Comparison of ENCODE assay signal across 11 cellular contexts in the genomic region with DNA sequence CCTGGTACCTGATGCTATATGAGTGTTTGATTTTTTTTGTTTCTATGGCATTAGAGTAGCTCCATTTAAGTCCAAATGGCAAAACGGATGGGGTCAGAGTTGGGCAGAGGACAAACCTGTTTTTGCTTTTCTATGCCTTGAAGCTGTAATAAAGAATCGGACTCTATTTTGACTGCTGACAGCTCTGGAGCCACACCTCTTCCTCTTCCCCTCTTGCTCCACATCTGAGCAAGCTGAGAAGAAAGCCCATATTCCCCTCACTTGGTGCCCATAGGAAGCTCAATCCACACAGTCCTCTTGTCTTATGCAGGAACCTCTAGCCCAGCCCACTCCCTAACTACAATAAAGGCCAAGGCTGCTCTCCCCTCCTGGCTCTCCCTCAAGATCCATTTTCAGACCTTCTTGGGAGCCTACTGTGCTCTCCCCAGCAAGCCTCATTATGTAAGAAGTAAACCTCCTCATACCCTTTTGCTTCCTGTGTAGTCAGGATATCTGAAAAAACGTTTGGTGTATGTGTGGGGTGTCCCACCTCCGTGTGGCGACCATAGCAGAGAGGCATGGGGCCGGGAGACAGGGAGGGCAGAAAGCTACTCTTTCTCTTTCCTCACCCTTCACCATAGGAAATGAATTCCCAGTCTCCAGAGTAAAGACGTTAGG. TPM values are rescaled to one million over a fixed set of nuclear protein-coding genes. Genes with fewer than 3 reads are reported as not detected.
DNase-seq lines count a peak whose midpoint lies in the region; ATAC-seq and TF ChIP-seq lines count a peak whose summit lies in the region.
"Had no signal": no experiment of that assay in that cellular context is flagged by ENCODE, and none has a peak within 500 bp of the region (broad histone marks: within the 10 kb centered on the region; RNA-seq: fewer than 3 reads in every experiment).

No MANE protein-coding gene starts in this region.

- ATAC-seq in heart right ventricle, result peak in 5 of 8 donors; percentile 9 to 47 (median 9)
- ATAC-seq in GM21825 (IDR thresholded peaks at IDR 0.05; ENCODE audit: unreplicated experiment), result no peak
- no peak for ATAC-seq in GM21515 (IDR thresholded peaks at IDR 0.05; ENCODE audit: unreplicated experiment)

- H3K4me1 ChIP-seq in heart right ventricle (peaks cover 0 to 19% (median 13%) of the 10 kb centered on the region in 9 donors), right atrium auricular region (peaks cover 0 to 14% of the 10 kb centered on the region in 2 donors), PC-9 (replicated peaks; ENCODE audit: insufficient read depth) (peaks cover 42% of the 10 kb centered on the region)

- BruUV-seq in PC-9 (replicated peaks; lab: Mats Ljungman, UMichigan), result no TSS peak

- peak overlapping the region; percentile 92 for H3K27ac Mint-ChIP-seq in chondrocyte (ENCODE audit: unreplicated experiment)
- H3K27ac Mint-ChIP-seq: nephron had no signal

- H3K4me2 ChIP-seq in PC-9, result peak overlapping the region; percentile 61

- no peak overlapping the region for H3K4me3 Mint-ChIP-seq in chondrocyte (ENCODE audit: unreplicated experiment)
- H3K4me3 Mint-ChIP-seq: nephron had no signal

- H3K79me2 ChIP-seq in PC-9 (ENCODE audit: low read depth), result no peaks in the 10 kb centered on the region

- H4K20me1 ChIP-seq in PC-9 (ENCODE audit: insufficient read depth), result no peaks in the 10 kb centered on the region
- H4K20me1 ChIP-seq: BLaER1 treated with 17β-estradiol and CSF1 and Interleukin-3, amounts not matched to agents 10 nM and 100 nM had no signal

- POLR2A ChIA-PET in PC-9 (lab: Charles Lee; ENCODE audit: unreplicated experiment), result interaction anchor here (0.7 kb wide), 1 partner anchor 11 kb away, joined by 6 read pairs; no protein-coding TSS in a partner anchor

- H3K9me3 Mint-ChIP-seq in chondrocyte (ENCODE audit: low read depth), result peaks cover 12% of the 10 kb centered on the region

- no peaks in the 10 kb centered on the region for H3K27me3 Mint-ChIP-seq in chondrocyte (ENCODE audit: low read depth)

- DNase-seq in heart right ventricle (no peak), right atrium auricular region (ENCODE audit: low spot score) (no peak), PC-9 (peak; percentile 18 to 78), chondrocyte (ENCODE audit: low spot score) (no peak), pons (ENCODE audit: low spot score) (no peak)

- H3K9me3 ChIP-seq in heart right ventricle, result peaks cover 0 to 15% (median 0%) of the 10 kb centered on the region in 11 donors
- no peaks in the 10 kb centered on the region for H3K9me3 ChIP-seq in right atrium auricular region
- no peaks in the 10 kb centered on the region; the same call in 1 of the 2 replicates for H3K9me3 ChIP-seq in PC-9 (ENCODE audit: insufficient read depth, low read depth)

- H3K9me2 ChIP-seq in PC-9 (ENCODE audit: insufficient read depth), result no peaks in the 10 kb centered on the region

- H3K27me3 ChIP-seq in heart right ventricle (peaks cover 0 to 4% (median 0%) of the 10 kb centered on the region in 7 donors), right atrium auricular region (no peaks in the 10 kb centered on the region), PC-9 (ENCODE audit: insufficient read depth, low read depth) (no peaks in the 10 kb centered on the region)
- H3K27me3 ChIP-seq: BLaER1 treated with 17β-estradiol and CSF1 and Interleukin-3, amounts not matched to agents 10 nM and 100 nM had no signal

- CTCF ChIA-PET in PC-9 (lab: Charles Lee), result interaction anchor here (0.6 to 1.6 kb wide), 5 partner anchors 16 to 631 kb away, joined by 3 to 7 read pairs (median 3); no protein-coding TSS in a partner anchor

- no peaks in the 10 kb centered on the region for H3K36me3 ChIP-seq in heart right ventricle
- H3K36me3 ChIP-seq in right atrium auricular region, result no peaks in the 10 kb centered on the region
- no peaks in the 10 kb centered on the region for H3K36me3 ChIP-seq in PC-9 (ENCODE audit: low read depth)

- H3F3A ChIP-seq in PC-9 (ENCODE audit: insufficient read depth, low read depth), result peaks cover 37% of the 10 kb centered on the region

- H3K27ac ChIP-seq in heart right ventricle (peak overlapping the region in 2 of 10 donors; percentile 5 to 28), right atrium auricular region (no peak overlapping the region), PC-9 (peak overlapping the region; percentile 73), temporal lobe (ENCODE audit: low read depth, low read length) (peak overlapping the region; percentile 36)
- H3K27ac ChIP-seq: epithelial cell of prostate had no signal

- peaks cover 29% of the 10 kb centered on the region for H3K4me1 Mint-ChIP-seq in chondrocyte (ENCODE audit: low read depth)
- H3K4me1 Mint-ChIP-seq: nephron had no signal

- H3K4me3 ChIP-seq in heart right ventricle (no peak overlapping the region), right atrium auricular region (no peak overlapping the region), PC-9 (peak overlapping the region; percentile 19; the same call in 1 of the 2 replicates)
- H3K4me3 ChIP-seq: BLaER1 treated with 17β-estradiol and CSF1 and Interleukin-3, amounts not matched to agents 10 nM and 100 nM had no signal

- peak overlapping the region; percentile 18; the same call in 1 of the 2 replicates for H2AFZ ChIP-seq in PC-9

- TF ChIP-seq CTCF in heart right ventricle (IDR thresholded peaks at IDR 0.05) (no peak), right atrium auricular region (IDR thresholded peaks at IDR 0.05) (no peak), PC-9 (conservative IDR thresholded peaks at IDR 0.05) (no peak), chondrocyte (IDR thresholded peaks at IDR 0.05) (no peak)

- H3K36me3 Mint-ChIP-seq in chondrocyte (ENCODE audit: low read depth), result peaks cover 5% of the 10 kb centered on the region

- intact Hi-C loops in heart right ventricle (cut with DNase I), result no loop called here
- intact Hi-C loops in PC-9 (cut with micrococcal nuclease; ENCODE audit: unreplicated experiment), result no loop called here

- WGBS in heart right ventricle, 2 donors, result 53 to 63% methylated on average over 7 of the region's 7 CpGs

RNA-seq across cellular contexts. Expression of gene RAPGEF4, which starts 42.0 kb away (rescaled TPM):
- total RNA-seq in heart right ventricle (10 to 100 TPM in 3 of 10 donors, 1 to 10 TPM in 7; 6.0 to 11.2 (median 8.5) TPM), right atrium auricular region (10 to 100 TPM in 1 of 2 donors, 1 to 10 TPM in 1; 6.2 to 14.1 TPM), PC-9 (2021) (0.53 TPM in 1 of 2 replicates, not detected in the other), chondrocyte (0.54 to 2.3 TPM (median 0.57 TPM) in 3 replicates), temporal lobe (13.5 TPM)
- polyA plus RNA-seq in heart right ventricle, result 1 to 10 TPM; 1.2 to 5.2 TPM

Comparison
In these comparisons a context has a peak if more than half of its experiments do, and no peak if none do; other contexts are left out.
1. ATAC-seq: peak in heart right ventricle (5 of 8); none in GM21825 (single experiment) and GM21515 (single experiment).
2. DNase-seq: peak in PC-9 (2 of 2); none in heart right ventricle (0 of 2), right atrium auricular region (single experiment), chondrocyte (single experiment) and pons (single experiment).
3. H3K27ac ChIP-seq: peak in PC-9 (single experiment) and temporal lobe (single experiment); none in right atrium auricular region (0 of 2).